Comparison of ENCODE assay signal across 1 cellular context in genomic region chr2:10331033-10331701, GRCh38.
A peak's percentile ranks its signal among the peaks of the same experiment; 100 is the strongest.
TF ChIP-seq lines count a peak whose summit lies in the region.

No MANE protein-coding gene starts in this region.

TF ChIP-seq in K562, 482 proteins besides CTCF, POLR2A, EP300 and RAD21 (continued from another document and continues in another):
- TF ChIP-seq CLOCK (CRISPR knock-in tag; IDR thresholded peaks at IDR 0.05; ENCODE audit: borderline replicate concordance) (no peak), ZZZ3 (IDR thresholded peaks at IDR 0.05) (no peak), TEAD4 (IDR thresholded peaks at IDR 0.05; ENCODE audit: low read length) (no peak), TEAD4 (CRISPR knock-in tag; IDR thresholded peaks at IDR 0.05; ENCODE audit: borderline replicate concordance) (no peak), SMAD1 (IDR thresholded peaks at IDR 0.05; ENCODE audit: low read depth, low read length, partially characterized antibody) (no peak), CHAMP1 (IDR thresholded peaks at IDR 0.05) (no peak), HMG20A (CRISPR knock-in tag; conservative IDR thresholded peaks at IDR 0.05) (no peak), ZNF639 (CRISPR knock-in tag; conservative IDR thresholded peaks at IDR 0.05 in 1 of 2, IDR thresholded peaks at IDR 0.05 in 1 of 2) (no peak), CHCHD3 (CRISPR knock-in tag; IDR thresholded peaks at IDR 0.05) (no peak), XRCC5 (IDR thresholded peaks at IDR 0.05; ENCODE audit: low read depth, low read length) (no peak), L3MBTL2 (IDR thresholded peaks at IDR 0.05) (no peak; the same call in 1 of the 2 replicates), NFXL1 (CRISPR knock-in tag; IDR thresholded peaks at IDR 0.05) (no peak), PTBP1 (IDR thresholded peaks at IDR 0.05; ENCODE audit: low read depth, low read length) (no peak), ZNF76 (CRISPR knock-in tag; IDR thresholded peaks at IDR 0.05; ENCODE audit: borderline replicate concordance) (no peak), PTRF (tag; IDR thresholded peaks at IDR 0.05) (no peak), ILK (tag; IDR thresholded peaks at IDR 0.05; ENCODE audit: borderline replicate concordance, low read depth) (no peak), NCOA4 (IDR thresholded peaks at IDR 0.05; ENCODE audit: partially characterized antibody) (no peak), ZNF324 (CRISPR knock-in tag; IDR thresholded peaks at IDR 0.05) (no peak), GTF2E2 (tag; IDR thresholded peaks at IDR 0.05) (no peak), E2F6 (IDR thresholded peaks at IDR 0.05; ENCODE audit: borderline replicate concordance in 1 of 2, extremely low read depth in 1 of 2, insufficient read depth in 1 of 2, insufficient read length in 1 of 2, low read depth in 1 of 2, low read length in 1 of 2, poor library complexity in 1 of 2, severe bottlenecking in 1 of 2) (peak in 1 of 2 experiments; percentile 46), BCOR (IDR thresholded peaks at IDR 0.05) (no peak), MAZ (CRISPR knock-in tag; conservative IDR thresholded peaks at IDR 0.05 in 1 of 2, IDR thresholded peaks at IDR 0.05 in 1 of 2) (peak in 1 of 2 experiments; percentile 38; a peak in 1 of 4 replicates), HDAC3 (IDR thresholded peaks at IDR 0.05; ENCODE audit: borderline replicate concordance, partially characterized antibody) (no peak), POLR2H (tag; IDR thresholded peaks at IDR 0.05; ENCODE audit: low read depth) (no peak), POLR2G (IDR thresholded peaks at IDR 0.05; ENCODE audit: low read depth, low read length) (peak; percentile 53; the same call in 1 of the 2 replicates), ZNF696 (CRISPR knock-in tag; conservative IDR thresholded peaks at IDR 0.05) (no peak), ZNF274 (IDR thresholded peaks at IDR 0.05; ENCODE audit: borderline replicate concordance, low read depth, low read length) (no peak), DACH1 (IDR thresholded peaks at IDR 0.05; ENCODE audit: partially characterized antibody) (no peak), HSF4 (CRISPR knock-in tag; IDR thresholded peaks at IDR 0.05; ENCODE audit: borderline replicate concordance) (no peak), ZKSCAN3 (CRISPR knock-in tag; IDR thresholded peaks at IDR 0.05) (no peak), CTBP1 (IDR thresholded peaks at IDR 0.05; ENCODE audit: borderline replicate concordance) (peak; percentile 21; the same call in 1 of the 2 replicates), SNAPC5 (CRISPR knock-in tag; IDR thresholded peaks at IDR 0.05) (no peak), CCAR2 (IDR thresholded peaks at IDR 0.05; ENCODE audit: low read depth, low read length) (no peak), SP1 (CRISPR knock-in tag; IDR thresholded peaks at IDR 0.05) (no peak), HNRNPH1 (optimal IDR thresholded peaks at IDR 0.05; ENCODE audit: low read depth, low read length) (no peak), HNRNPUL1 (IDR thresholded peaks at IDR 0.05; ENCODE audit: low read length) (no peak), PRMT5 (CRISPR knock-in tag; IDR thresholded peaks at IDR 0.05) (no peak), HOMEZ (CRISPR knock-in tag; IDR thresholded peaks at IDR 0.05) (no peak), NR3C1 (CRISPR knock-in tag; IDR thresholded peaks at IDR 0.05) (no peak), MCM7 (IDR thresholded peaks at IDR 0.05) (no peak), ETV6 (IDR thresholded peaks at IDR 0.05; ENCODE audit: borderline replicate concordance in 1 of 2, low read depth in 2 of 2, low read length in 1 of 2) (no peak), ETV6 (CRISPR knock-in tag; IDR thresholded peaks at IDR 0.05; ENCODE audit: borderline replicate concordance) (no peak), RBM15 (IDR thresholded peaks at IDR 0.05; ENCODE audit: insufficient read depth, low read length) (no peak), MCM2 (IDR thresholded peaks at IDR 0.05; ENCODE audit: low read depth) (no peak), ATF7 (IDR thresholded peaks at IDR 0.05) (no peak), ARID2 (IDR thresholded peaks at IDR 0.05) (no peak), RNF2 (IDR thresholded peaks at IDR 0.05) (no peak), ZNF282 (CRISPR knock-in tag; IDR thresholded peaks at IDR 0.05) (no peak), ZNF644 (tag; IDR thresholded peaks at IDR 0.05; ENCODE audit: low read depth) (no peak), ZFP1 (CRISPR knock-in tag; IDR thresholded peaks at IDR 0.05) (no peak)
- TF ChIP-seq, protein P1, sequence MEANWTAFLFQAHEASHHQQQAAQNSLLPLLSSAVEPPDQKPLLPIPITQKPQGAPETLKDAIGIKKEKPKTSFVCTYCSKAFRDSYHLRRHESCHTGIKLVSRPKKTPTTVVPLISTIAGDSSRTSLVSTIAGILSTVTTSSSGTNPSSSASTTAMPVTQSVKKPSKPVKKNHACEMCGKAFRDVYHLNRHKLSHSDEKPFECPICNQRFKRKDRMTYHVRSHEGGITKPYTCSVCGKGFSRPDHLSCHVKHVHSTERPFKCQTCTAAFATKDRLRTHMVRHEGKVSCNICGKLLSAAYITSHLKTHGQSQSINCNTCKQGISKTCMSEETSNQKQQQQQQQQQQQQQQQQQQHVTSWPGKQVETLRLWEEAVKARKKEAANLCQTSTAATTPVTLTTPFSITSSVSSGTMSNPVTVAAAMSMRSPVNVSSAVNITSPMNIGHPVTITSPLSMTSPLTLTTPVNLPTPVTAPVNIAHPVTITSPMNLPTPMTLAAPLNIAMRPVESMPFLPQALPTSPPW (CRISPR knock-in tag; IDR thresholded peaks at IDR 0.05) = peak; percentile 50; the same call in 1 of the 2 replicates
- TF ChIP-seq, protein P2, sequence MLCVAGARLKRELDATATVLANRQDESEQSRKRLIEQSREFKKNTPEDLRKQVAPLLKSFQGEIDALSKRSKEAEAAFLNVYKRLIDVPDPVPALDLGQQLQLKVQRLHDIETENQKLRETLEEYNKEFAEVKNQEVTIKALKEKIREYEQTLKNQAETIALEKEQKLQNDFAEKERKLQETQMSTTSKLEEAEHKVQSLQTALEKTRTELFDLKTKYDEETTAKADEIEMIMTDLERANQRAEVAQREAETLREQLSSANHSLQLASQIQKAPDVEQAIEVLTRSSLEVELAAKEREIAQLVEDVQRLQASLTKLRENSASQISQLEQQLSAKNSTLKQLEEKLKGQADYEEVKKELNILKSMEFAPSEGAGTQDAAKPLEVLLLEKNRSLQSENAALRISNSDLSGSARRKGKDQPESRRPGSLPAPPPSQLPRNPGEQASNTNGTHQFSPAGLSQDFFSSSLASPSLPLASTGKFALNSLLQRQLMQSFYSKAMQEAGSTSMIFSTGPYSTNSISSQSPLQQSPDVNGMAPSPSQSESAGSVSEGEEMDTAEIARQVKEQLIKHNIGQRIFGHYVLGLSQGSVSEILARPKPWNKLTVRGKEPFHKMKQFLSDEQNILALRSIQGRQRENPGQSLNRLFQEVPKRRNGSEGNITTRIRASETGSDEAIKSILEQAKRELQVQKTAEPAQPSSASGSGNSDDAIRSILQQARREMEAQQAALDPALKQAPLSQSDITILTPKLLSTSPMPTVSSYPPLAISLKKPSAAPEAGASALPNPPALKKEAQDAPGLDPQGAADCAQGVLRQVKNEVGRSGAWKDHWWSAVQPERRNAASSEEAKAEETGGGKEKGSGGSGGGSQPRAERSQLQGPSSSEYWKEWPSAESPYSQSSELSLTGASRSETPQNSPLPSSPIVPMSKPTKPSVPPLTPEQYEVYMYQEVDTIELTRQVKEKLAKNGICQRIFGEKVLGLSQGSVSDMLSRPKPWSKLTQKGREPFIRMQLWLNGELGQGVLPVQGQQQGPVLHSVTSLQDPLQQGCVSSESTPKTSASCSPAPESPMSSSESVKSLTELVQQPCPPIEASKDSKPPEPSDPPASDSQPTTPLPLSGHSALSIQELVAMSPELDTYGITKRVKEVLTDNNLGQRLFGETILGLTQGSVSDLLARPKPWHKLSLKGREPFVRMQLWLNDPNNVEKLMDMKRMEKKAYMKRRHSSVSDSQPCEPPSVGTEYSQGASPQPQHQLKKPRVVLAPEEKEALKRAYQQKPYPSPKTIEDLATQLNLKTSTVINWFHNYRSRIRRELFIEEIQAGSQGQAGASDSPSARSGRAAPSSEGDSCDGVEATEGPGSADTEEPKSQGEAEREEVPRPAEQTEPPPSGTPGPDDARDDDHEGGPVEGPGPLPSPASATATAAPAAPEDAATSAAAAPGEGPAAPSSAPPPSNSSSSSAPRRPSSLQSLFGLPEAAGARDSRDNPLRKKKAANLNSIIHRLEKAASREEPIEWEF (CRISPR knock-in tag; IDR thresholded peaks at IDR 0.05) = no peak
- TF ChIP-seq, protein P3, sequence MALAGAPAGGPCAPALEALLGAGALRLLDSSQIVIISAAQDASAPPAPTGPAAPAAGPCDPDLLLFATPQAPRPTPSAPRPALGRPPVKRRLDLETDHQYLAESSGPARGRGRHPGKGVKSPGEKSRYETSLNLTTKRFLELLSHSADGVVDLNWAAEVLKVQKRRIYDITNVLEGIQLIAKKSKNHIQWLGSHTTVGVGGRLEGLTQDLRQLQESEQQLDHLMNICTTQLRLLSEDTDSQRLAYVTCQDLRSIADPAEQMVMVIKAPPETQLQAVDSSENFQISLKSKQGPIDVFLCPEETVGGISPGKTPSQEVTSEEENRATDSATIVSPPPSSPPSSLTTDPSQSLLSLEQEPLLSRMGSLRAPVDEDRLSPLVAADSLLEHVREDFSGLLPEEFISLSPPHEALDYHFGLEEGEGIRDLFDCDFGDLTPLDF (CRISPR knock-in tag; IDR thresholded peaks at IDR 0.05) = no peak
- TF ChIP-seq, protein P4, sequence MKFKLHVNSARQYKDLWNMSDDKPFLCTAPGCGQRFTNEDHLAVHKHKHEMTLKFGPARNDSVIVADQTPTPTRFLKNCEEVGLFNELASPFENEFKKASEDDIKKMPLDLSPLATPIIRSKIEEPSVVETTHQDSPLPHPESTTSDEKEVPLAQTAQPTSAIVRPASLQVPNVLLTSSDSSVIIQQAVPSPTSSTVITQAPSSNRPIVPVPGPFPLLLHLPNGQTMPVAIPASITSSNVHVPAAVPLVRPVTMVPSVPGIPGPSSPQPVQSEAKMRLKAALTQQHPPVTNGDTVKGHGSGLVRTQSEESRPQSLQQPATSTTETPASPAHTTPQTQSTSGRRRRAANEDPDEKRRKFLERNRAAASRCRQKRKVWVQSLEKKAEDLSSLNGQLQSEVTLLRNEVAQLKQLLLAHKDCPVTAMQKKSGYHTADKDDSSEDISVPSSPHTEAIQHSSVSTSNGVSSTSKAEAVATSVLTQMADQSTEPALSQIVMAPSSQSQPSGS (CRISPR knock-in tag; IDR thresholded peaks at IDR 0.05) = no peak
